Comparison of ENCODE assay signal across 8 cellular contexts in genomic region chr7:148940702-148941597, GRCh38. TPM values are rescaled to one million over a fixed set of nuclear protein-coding genes. Genes with fewer than 3 reads are reported as not detected.
A peak's percentile ranks its signal among the peaks of the same experiment; 100 is the strongest.
DNase-seq lines count a peak whose midpoint lies in the region; ATAC-seq and TF ChIP-seq lines count a peak whose summit lies in the region.

No MANE protein-coding gene starts in this region.

- no peaks in the 10 kb centered on the region for H3K9me3 Mint-ChIP-seq in GM23338
- H3K9me3 Mint-ChIP-seq in stimulated activated naive CD8-positive, alpha-beta T cell treated with anti-CD3 and anti-CD28 coated beads, Interleukin-15, amount 100 ng/mL, for 72 hours: no peaks in the 10 kb centered on the region

- peak; percentile 90 for ATAC-seq in GM23338
- peak; percentile 81 for ATAC-seq in stimulated activated naive CD8-positive, alpha-beta T cell treated with anti-CD3 and anti-CD28 coated beads, Interleukin-15, amount 100 ng/mL, for 72 hours

- H3F3A ChIP-seq in GM23338 (replicated peaks; ENCODE audit: low read depth): peaks cover 10% of the 10 kb centered on the region; the same call in 1 of the 2 replicates
- no peaks in the 10 kb centered on the region for H3F3A ChIP-seq in neural cell (ENCODE audit: insufficient read depth, low read length, poor library complexity, severe bottlenecking)

- peak overlapping the region; percentile 92 for H3K4me3 Mint-ChIP-seq in GM23338
- peak overlapping the region; percentile 98 for H3K4me3 Mint-ChIP-seq in stimulated activated naive CD8-positive, alpha-beta T cell treated with anti-CD3 and anti-CD28 coated beads, Interleukin-15, amount 100 ng/mL, for 72 hours

- H3K27me3 ChIP-seq in GM23338 (ENCODE audit: insufficient read depth) (no peaks in the 10 kb centered on the region), neural cell (ENCODE audit: insufficient read depth, low read depth, low read length) (no peaks in the 10 kb centered on the region)

- H3K9me2 ChIP-seq in GM23338 (ENCODE audit: insufficient read depth): no peaks in the 10 kb centered on the region
- H3K9me2 ChIP-seq in neural cell (ENCODE audit: insufficient read depth, low read length): no peaks in the 10 kb centered on the region

- no peak overlapping the region for H3K27ac ChIP-seq in GM23338 (ENCODE audit: low read depth)
- H3K27ac ChIP-seq in neural cell (ENCODE audit: low read length): no peak overlapping the region

- H3K4me3 ChIP-seq in GM23338: peak overlapping the region; percentile 75
- H3K4me3 ChIP-seq in neural cell (ENCODE audit: low read length): peak overlapping the region; percentile 81

- no peaks in the 10 kb centered on the region; the same call in 1 of the 2 replicates for H3K4me1 ChIP-seq in GM23338 (ENCODE audit: insufficient read depth)

- no peaks in the 10 kb centered on the region for H3K79me2 ChIP-seq in GM23338 (replicated peaks; ENCODE audit: insufficient read depth)
- no peaks in the 10 kb centered on the region for H3K79me2 ChIP-seq in neural cell (replicated peaks; ENCODE audit: insufficient read depth, low read length)

- peak overlapping the region; percentile 51 for H3K9ac ChIP-seq in neural cell (ENCODE audit: low read length)

- H3K4me2 ChIP-seq in GM23338 (peak overlapping the region; percentile 82), neural cell (ENCODE audit: low read length) (peak overlapping the region; percentile 60)

- peak overlapping the region; percentile 96 for H3K27ac Mint-ChIP-seq in GM23338
- H3K27ac Mint-ChIP-seq in stimulated activated naive CD8-positive, alpha-beta T cell treated with anti-CD3 and anti-CD28 coated beads, Interleukin-15, amount 100 ng/mL, for 72 hours: peak overlapping the region; percentile 100

- peak overlapping the region; percentile 94 for H2AFZ ChIP-seq in GM23338
- peak overlapping the region; percentile 75 for H2AFZ ChIP-seq in neural cell (ENCODE audit: low read depth, low read length)

- peaks cover 5% of the 10 kb centered on the region; the same call in 2 of the 3 replicates for H3K4me1 Mint-ChIP-seq in GM23338
- H3K4me1 Mint-ChIP-seq in stimulated activated naive CD8-positive, alpha-beta T cell treated with anti-CD3 and anti-CD28 coated beads, Interleukin-15, amount 100 ng/mL, for 72 hours: peaks cover 15% of the 10 kb centered on the region

- no peak for TF ChIP-seq EP300 in neural cell (conservative IDR thresholded peaks at IDR 0.05; ENCODE audit: poor library complexity, severe bottlenecking)

- TF ChIP-seq CTCF in GM23338 (conservative IDR thresholded peaks at IDR 0.05; ENCODE audit: low read depth in 2 of 2) (no peak), neural cell (IDR thresholded peaks at IDR 0.05; ENCODE audit: poor library complexity, severe bottlenecking) (no peak)

- no peaks in the 10 kb centered on the region for H3K36me3 Mint-ChIP-seq in GM23338 (ENCODE audit: low read depth)

- H4K20me1 ChIP-seq in GM23338 (replicated peaks; ENCODE audit: insufficient read depth) (no peaks in the 10 kb centered on the region), neural cell (ENCODE audit: insufficient read depth) (no peaks in the 10 kb centered on the region)

- H3K27me3 Mint-ChIP-seq in GM23338 (ENCODE audit: insufficient read depth, low read depth, poor library complexity): peaks cover 13% of the 10 kb centered on the region
- no peaks in the 10 kb centered on the region for H3K27me3 Mint-ChIP-seq in stimulated activated naive CD8-positive, alpha-beta T cell treated with anti-CD3 and anti-CD28 coated beads, Interleukin-15, amount 100 ng/mL, for 72 hours

- DNase-seq in EH (ENCODE audit: low read depth) (peak; percentile 83), GM23338 (ENCODE audit: low spot score) (peak; percentile 65), LHCN-M2 (ENCODE audit: low read depth) (peak; percentile 91), fibroblast of the conjunctiva (ENCODE audit: low read depth) (peak; percentile 86)
- DNase-seq in activated effector memory CD4-positive, alpha-beta T cell treated with anti-CD3 and anti-CD28 coated beads, Interleukin-2, amount 50 U/mL, for 16 hours: peak; percentile 89
- DNase-seq in stimulated activated naive CD8-positive, alpha-beta T cell treated with anti-CD3 and anti-CD28 coated beads, Interleukin-15, amount 100 ng/mL, for 72 hours: peak; percentile 70 to 74

- H3K9me3 ChIP-seq in neural cell (ENCODE audit: low read length): no peaks in the 10 kb centered on the region

- TF ChIP-seq RAD21 in neural cell (conservative IDR thresholded peaks at IDR 0.05): peak; percentile 20

- H3K36me3 ChIP-seq in GM23338 (ENCODE audit: insufficient read depth) (no peaks in the 10 kb centered on the region), neural cell (ENCODE audit: insufficient read depth, low read length) (no peaks in the 10 kb centered on the region)

- TF ChIP-seq POLR2A in Raji (IDR thresholded peaks at IDR 0.05; ENCODE audit: insufficient read depth, low read depth, low read length): peak; percentile 86

TF ChIP-seq in GM23338, 12 proteins besides CTCF, POLR2A, EP300 and RAD21 (continues in another document):
- 0 out of 2 replicates have a peak, but pooled peaks have one; percentile 32 for TF ChIP-seq POLR2AphosphoS5 (IDR thresholded peaks at IDR 0.05; ENCODE audit: low read depth)

TF ChIP-seq in neural cell, 6 proteins besides CTCF, POLR2A, EP300 and RAD21:
- TF ChIP-seq REST (IDR thresholded peaks at IDR 0.05; ENCODE audit: borderline replicate concordance) (peak; percentile 24), MXI1 (conservative IDR thresholded peaks at IDR 0.05; ENCODE audit: poor library complexity, severe bottlenecking) (peak; percentile 94), SMC3 (conservative IDR thresholded peaks at IDR 0.05; ENCODE audit: poor library complexity) (peak; percentile 38), TAF1 (IDR thresholded peaks at IDR 0.05; ENCODE audit: low read depth) (no peak)

RNA-seq across cellular contexts. Expression of gene EZH2, which starts 56.9 kb away (rescaled TPM):
- 25.6 and 33.9 TPM in 2 replicates for total RNA-seq in GM23338 (2014; rRNA removed; shearing (Covaris generic))
- polyA plus RNA-seq in GM23338 (2016; fragmentation: Nextera tagmentation; extraction: Ambion mirVana) (32.5 and 38.6 TPM in 2 replicates), neural cell (67.2 and 67.6 TPM in 2 replicates)
- 44.9 and 52.9 TPM in 2 replicates for total RNA-seq in LHCN-M2 (2014; rRNA removed)
- 17.1 TPM for polyA plus RNA-seq in LHCN-M2 (2012)
- 69.4 and 74.8 TPM in 2 replicates for polyA minus RNA-seq in neural cell
